Comparison of ENCODE assay signal across 8 cellular contexts in genomic region chr13:99086149-99086868, GRCh38.
A peak's percentile ranks its signal among the peaks of the same experiment; 100 is the strongest.
DNase-seq lines count a peak whose midpoint lies in the region; ATAC-seq and TF ChIP-seq lines count a peak whose summit lies in the region.

No MANE protein-coding gene starts in this region.

- peaks cover 21% of the 10 kb centered on the region for H3K27me3 Mint-ChIP-seq in WTC11 (ENCODE audit: low read depth)

- no peak overlapping the region for H3K27ac Mint-ChIP-seq in WTC11

- peaks cover 26% of the 10 kb centered on the region for H3K4me1 Mint-ChIP-seq in WTC11

- H3K4me3 Mint-ChIP-seq in WTC11: peak overlapping the region; percentile 81

- no peak overlapping the region for H3K4me3 ChIP-seq in KMS-11 (IDR thresholded peaks at IDR 0.05; ENCODE audit: insufficient read depth, low read depth, low read length)

- CTCF ChIA-PET in WTC11 (lab: Charles Lee): interaction anchor here (0.5 kb wide), 1 partner anchor 103 kb away, joined by 3 read pairs; no protein-coding TSS in a partner anchor

- peak overlapping the region; percentile 32; the same call in 1 of the 2 replicates for H3K9ac ChIP-seq in KMS-11

- no peaks in the 10 kb centered on the region for H4K20me1 ChIP-seq in KMS-11 (ENCODE audit: insufficient read depth)

- H3K4me2 ChIP-seq in KMS-11: 0 out of 2 replicates have a peak overlapping the region, but pooled peaks have one; percentile 21

- H3K9me3 Mint-ChIP-seq in WTC11: no peaks in the 10 kb centered on the region

- ATAC-seq in GM21723 (IDR thresholded peaks at IDR 0.05; ENCODE audit: unreplicated experiment): peak; percentile 53
- peak; percentile 14 for ATAC-seq in WTC11

- no peaks in the 10 kb centered on the region for H3K79me2 ChIP-seq in KMS-11 (ENCODE audit: insufficient read depth, low read depth)

- no peak overlapping the region for H3K27ac ChIP-seq in KMS-11

- H3K4me1 ChIP-seq in KMS-11 (ENCODE audit: low read depth, poor library complexity, severe bottlenecking): peaks cover 5% of the 10 kb centered on the region

- TF ChIP-seq CTCF in KMS-11 (conservative IDR thresholded peaks at IDR 0.05; ENCODE audit: low read depth, low read length): no peak
- no peak for TF ChIP-seq CTCF in WTC11 (IDR thresholded peaks at IDR 0.05)

- POLR2A ChIA-PET in WTC11 (lab: Charles Lee): interaction anchor here (1.1 kb wide), 1 partner anchor 114 kb away, joined by 3 read pairs; the partner anchor contains the start of gene UBAC2

- peak; percentile 87 for DNase-seq in GM03348 (ENCODE audit: low spot score)
- DNase-seq in WTC11 (ENCODE audit: low spot score): peak; percentile 49
- DNase-seq in central memory CD4-positive, alpha-beta T cell: peak; percentile 77
- peak; percentile 73 for DNase-seq in kidney tubule cell (ENCODE audit: low spot score)
- peak; percentile 38 to 52 (median 40) for DNase-seq in stimulated activated CD4-positive, alpha-beta T cell treated with anti-CD3 and anti-CD28 coated beads, Interleukin-1b, Interleukin-23, amount 100 ng/mL, for 24 hours (ENCODE audit: low read depth in 4 of 4, low spot score in 1 of 4)
- no peak for DNase-seq in A172 (ENCODE audit: low spot score)

- no peaks in the 10 kb centered on the region for H3K36me3 Mint-ChIP-seq in WTC11

- H3K27me3 ChIP-seq in KMS-11 (ENCODE audit: insufficient read depth, low read depth): no peaks in the 10 kb centered on the region

- H2AFZ ChIP-seq in KMS-11 (ENCODE audit: low read depth): peak overlapping the region; percentile 73

- no peaks in the 10 kb centered on the region for H3K36me3 ChIP-seq in KMS-11 (ENCODE audit: insufficient read depth)

TF ChIP-seq in WTC11, 78 proteins besides CTCF, POLR2A, EP300 and RAD21 (continues in another document):
- peak; percentile 6; the same call in 1 of the 2 replicates for TF ChIP-seq MYBL2 (CRISPR knock-in tag; IDR thresholded peaks at IDR 0.05)
- no peak for TF ChIP-seq ERG (CRISPR knock-in tag; IDR thresholded peaks at IDR 0.05)
- no peak for TF ChIP-seq SOX15 (CRISPR knock-in tag; IDR thresholded peaks at IDR 0.05)
- TF ChIP-seq E2F4 (CRISPR knock-in tag; IDR thresholded peaks at IDR 0.05; ENCODE audit: borderline replicate concordance, low read depth): no peak
- TF ChIP-seq FOXP1 (CRISPR knock-in tag; IDR thresholded peaks at IDR 0.05; ENCODE audit: borderline replicate concordance): no peak; the same call in 1 of the 2 replicates
- no peak for TF ChIP-seq IRF1 (CRISPR knock-in tag; IDR thresholded peaks at IDR 0.05)
- no peak for TF ChIP-seq ZNF396 (CRISPR knock-in tag; IDR thresholded peaks at IDR 0.05; ENCODE audit: borderline replicate concordance)
- 0 out of 2 replicates have a peak, but pooled peaks have one; percentile 53 for TF ChIP-seq JUN (CRISPR knock-in tag; IDR thresholded peaks at IDR 0.05)
- 0 out of 2 replicates have a peak, but pooled peaks have one; percentile 3 for TF ChIP-seq TP53 (CRISPR knock-in tag; IDR thresholded peaks at IDR 0.05)
- no peak for TF ChIP-seq ARID4B (CRISPR knock-in tag; IDR thresholded peaks at IDR 0.05; ENCODE audit: borderline replicate concordance)
- TF ChIP-seq OVOL2 (CRISPR knock-in tag; IDR thresholded peaks at IDR 0.05; ENCODE audit: borderline replicate concordance): no peak
- no peak for TF ChIP-seq NR2C2 (CRISPR knock-in tag; IDR thresholded peaks at IDR 0.05)
- TF ChIP-seq ZNF281 (CRISPR knock-in tag; IDR thresholded peaks at IDR 0.05): no peak
- 0 out of 2 replicates have a peak, but pooled peaks have one; percentile 8 for TF ChIP-seq MAX (CRISPR knock-in tag; IDR thresholded peaks at IDR 0.05)
- TF ChIP-seq, protein P1, sequence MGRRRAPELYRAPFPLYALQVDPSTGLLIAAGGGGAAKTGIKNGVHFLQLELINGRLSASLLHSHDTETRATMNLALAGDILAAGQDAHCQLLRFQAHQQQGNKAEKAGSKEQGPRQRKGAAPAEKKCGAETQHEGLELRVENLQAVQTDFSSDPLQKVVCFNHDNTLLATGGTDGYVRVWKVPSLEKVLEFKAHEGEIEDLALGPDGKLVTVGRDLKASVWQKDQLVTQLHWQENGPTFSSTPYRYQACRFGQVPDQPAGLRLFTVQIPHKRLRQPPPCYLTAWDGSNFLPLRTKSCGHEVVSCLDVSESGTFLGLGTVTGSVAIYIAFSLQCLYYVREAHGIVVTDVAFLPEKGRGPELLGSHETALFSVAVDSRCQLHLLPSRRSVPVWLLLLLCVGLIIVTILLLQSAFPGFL (CRISPR knock-in tag; IDR thresholded peaks at IDR 0.05; ENCODE audit: borderline replicate concordance): no peak
